8 cellular contexts compared by ENCODE assay signal in genomic region chr3:184524981-184525336, GRCh38. TPM values are rescaled to one million over a fixed set of nuclear protein-coding genes. Genes with fewer than 3 reads are reported as not detected.
DNase-seq lines count a peak whose midpoint lies in the region; ATAC-seq, FAIRE-seq and TF ChIP-seq lines count a peak whose summit lies in the region.

No MANE protein-coding gene starts in this region.

- no peak for FAIRE-seq in GM12892 (lab: Jason Lieb, UNC)

- H3K36me3 ChIP-seq in Caco-2 (ENCODE audit: control insufficient read depth, insufficient read depth, low read length) = no peaks in the 10 kb centered on the region
- H3K36me3 ChIP-seq in breast epithelium = no peaks in the 10 kb centered on the region
- no peaks in the 10 kb centered on the region for H3K36me3 ChIP-seq in liver (ENCODE audit: control insufficient read depth in 4 of 4, insufficient read depth in 3 of 4, low read depth in 1 of 4, low read length in 3 of 4)
- H3K36me3 ChIP-seq in tibial artery = no peaks in the 10 kb centered on the region

- no peak for ATAC-seq in GM21786 (IDR thresholded peaks at IDR 0.05; ENCODE audit: unreplicated experiment)

- no TSS peak for BruUV-seq in Caco-2 (replicated peaks; lab: Mats Ljungman, UMichigan)

- 3% methylated on average over 7 of the region's 7 CpGs for WGBS in liver

- no peaks in the 10 kb centered on the region for H3K9me3 Mint-ChIP-seq in Caco-2 (ENCODE audit: unreplicated experiment)

- H3K27me3 ChIP-seq in Caco-2 (replicated peaks; ENCODE audit: control insufficient read depth, insufficient read depth, low read length) (no peaks in the 10 kb centered on the region), breast epithelium (peaks cover 0 to 20% of the 10 kb centered on the region in 2 donors), liver (ENCODE audit: control insufficient read depth in 4 of 4, insufficient read depth in 4 of 4, low read length in 3 of 4) (peaks cover 0 to 2% (median 0%) of the 10 kb centered on the region in 4 donors), tibial artery (peaks cover 6 to 59% of the 10 kb centered on the region in 2 donors)

- TF ChIP-seq RAD21 in liver (IDR thresholded peaks at IDR 0.05) = no peak

- peak overlapping the region; percentile 64 to 82 for H3K27ac ChIP-seq in breast epithelium
- H3K27ac ChIP-seq in liver (ENCODE audit: low read depth in 1 of 2, low read length in 2 of 2) = peak overlapping the region; percentile 41 to 42
- peak overlapping the region in 1 of 2 donors; percentile 39 for H3K27ac ChIP-seq in tibial artery

- CTCF ChIA-PET in Caco-2 (lab: Charles Lee) = interaction anchor here (1.7 kb wide), 1 partner anchor 153 kb away, joined by 5 read pairs; no protein-coding TSS in a partner anchor

- peak overlapping the region; percentile 71 for H3K4me3 Mint-ChIP-seq in Caco-2 (ENCODE audit: unreplicated experiment)

- no peaks in the 10 kb centered on the region for H3K36me3 Mint-ChIP-seq in Caco-2 (ENCODE audit: insufficient read depth, unreplicated experiment)

- H3K27ac Mint-ChIP-seq in Caco-2 (ENCODE audit: unreplicated experiment) = no peak overlapping the region

- no peaks in the 10 kb centered on the region for H3K4me1 ChIP-seq in Caco-2
- no peaks in the 10 kb centered on the region for H3K4me1 ChIP-seq in breast epithelium
- H3K4me1 ChIP-seq in liver (ENCODE audit: control insufficient read depth in 4 of 4, insufficient read depth in 4 of 4, low read length in 3 of 4) = peaks cover 3 to 15% (median 7%) of the 10 kb centered on the region in 4 donors
- peaks cover 0 to 18% (median 11%) of the 10 kb centered on the region in 4 donors for H3K4me1 ChIP-seq in tibial artery

- intact Hi-C loops in Caco-2 (cut with micrococcal nuclease; ENCODE audit: unreplicated experiment) (no loop called here), breast epithelium (cut with DNase I; ENCODE audit: low total_unique reads) (no loop called here), tibial artery (cut with DNase I; ENCODE audit: low total_unique reads) (no loop called here)

- H3K9me3 ChIP-seq in Caco-2 (no peaks in the 10 kb centered on the region), breast epithelium (no peaks in the 10 kb centered on the region), liver (ENCODE audit: control insufficient read depth in 4 of 4, low read length in 3 of 4) (no peaks in the 10 kb centered on the region), tibial artery (no peaks in the 10 kb centered on the region)

- DNase-seq in Caco-2 = no peak
- peak; percentile 51 for DNase-seq in NCI-H69 (lab: John Stamatoyannopoulos, UW)
- no peak for DNase-seq in breast epithelium (ENCODE audit: low spot score in 2 of 2)
- DNase-seq in tibial artery = no peak
- no peak for DNase-seq in AG08395 (ENCODE audit: low spot score)
- DNase-seq in GM12892 (ENCODE audit: insufficient read length) = no peak

- H3K4me1 Mint-ChIP-seq in Caco-2 (ENCODE audit: low read depth, unreplicated experiment) = no peaks in the 10 kb centered on the region

- POLR2A ChIA-PET in Caco-2 (lab: Charles Lee) = no interaction called here

- H3K9ac ChIP-seq in liver (ENCODE audit: low read depth in 1 of 2, low read length in 2 of 2) = no peak overlapping the region

- peaks cover 9% of the 10 kb centered on the region for H3K27me3 Mint-ChIP-seq in Caco-2 (ENCODE audit: insufficient read depth, unreplicated experiment)

- TF ChIP-seq CTCF in Caco-2 (IDR thresholded peaks at IDR 0.05; ENCODE audit: insufficient read depth in 1 of 2, low read depth in 1 of 2, low read length in 1 of 2, severe bottlenecking in 1 of 2, unreplicated experiment in 1 of 2) (no peak), breast epithelium (IDR thresholded peaks at IDR 0.05) (no peak), liver (IDR thresholded peaks at IDR 0.05; ENCODE audit: low read depth, low read length, missing input control) (no peak), tibial artery (IDR thresholded peaks at IDR 0.05) (no peak)

- no peak for TF ChIP-seq POLR2A in breast epithelium (IDR thresholded peaks at IDR 0.05)
- no peak for TF ChIP-seq POLR2A in GM12892 (IDR thresholded peaks at IDR 0.05; ENCODE audit: low read depth, low read length)

- H3K4me3 ChIP-seq in Caco-2 (ENCODE audit: low read depth, low read length) (peak overlapping the region; percentile 39), breast epithelium (peak overlapping the region; percentile 45 to 64 (median 58)), liver (ENCODE audit: low read depth in 1 of 3, low read length in 3 of 3) (peak overlapping the region in 2 of 3 donors; percentile 26 to 54), tibial artery (peak overlapping the region; percentile 38 to 50)

TF ChIP-seq in liver, 16 proteins besides CTCF, POLR2A, EP300 and RAD21:
- TF ChIP-seq SP1 (IDR thresholded peaks at IDR 0.05) (no peak), NR2F2 (IDR thresholded peaks at IDR 0.05) (no peak), EGR1 (IDR thresholded peaks at IDR 0.05; ENCODE audit: low read depth in 2 of 2) (no peak), RXRA (IDR thresholded peaks at IDR 0.05) (no peak), ZBTB33 (IDR thresholded peaks at IDR 0.05) (no peak), HNF4G (IDR thresholded peaks at IDR 0.05) (no peak), YY1 (IDR thresholded peaks at IDR 0.05) (no peak), GABPA (IDR thresholded peaks at IDR 0.05 in 1 of 2, conservative IDR thresholded peaks at IDR 0.05 in 1 of 2) (no peak)
- TF ChIP-seq, protein P1, sequence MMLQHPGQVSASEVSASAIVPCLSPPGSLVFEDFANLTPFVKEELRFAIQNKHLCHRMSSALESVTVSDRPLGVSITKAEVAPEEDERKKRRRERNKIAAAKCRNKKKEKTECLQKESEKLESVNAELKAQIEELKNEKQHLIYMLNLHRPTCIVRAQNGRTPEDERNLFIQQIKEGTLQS (IDR thresholded peaks at IDR 0.05) = no peak
- TF ChIP-seq, protein P2, sequence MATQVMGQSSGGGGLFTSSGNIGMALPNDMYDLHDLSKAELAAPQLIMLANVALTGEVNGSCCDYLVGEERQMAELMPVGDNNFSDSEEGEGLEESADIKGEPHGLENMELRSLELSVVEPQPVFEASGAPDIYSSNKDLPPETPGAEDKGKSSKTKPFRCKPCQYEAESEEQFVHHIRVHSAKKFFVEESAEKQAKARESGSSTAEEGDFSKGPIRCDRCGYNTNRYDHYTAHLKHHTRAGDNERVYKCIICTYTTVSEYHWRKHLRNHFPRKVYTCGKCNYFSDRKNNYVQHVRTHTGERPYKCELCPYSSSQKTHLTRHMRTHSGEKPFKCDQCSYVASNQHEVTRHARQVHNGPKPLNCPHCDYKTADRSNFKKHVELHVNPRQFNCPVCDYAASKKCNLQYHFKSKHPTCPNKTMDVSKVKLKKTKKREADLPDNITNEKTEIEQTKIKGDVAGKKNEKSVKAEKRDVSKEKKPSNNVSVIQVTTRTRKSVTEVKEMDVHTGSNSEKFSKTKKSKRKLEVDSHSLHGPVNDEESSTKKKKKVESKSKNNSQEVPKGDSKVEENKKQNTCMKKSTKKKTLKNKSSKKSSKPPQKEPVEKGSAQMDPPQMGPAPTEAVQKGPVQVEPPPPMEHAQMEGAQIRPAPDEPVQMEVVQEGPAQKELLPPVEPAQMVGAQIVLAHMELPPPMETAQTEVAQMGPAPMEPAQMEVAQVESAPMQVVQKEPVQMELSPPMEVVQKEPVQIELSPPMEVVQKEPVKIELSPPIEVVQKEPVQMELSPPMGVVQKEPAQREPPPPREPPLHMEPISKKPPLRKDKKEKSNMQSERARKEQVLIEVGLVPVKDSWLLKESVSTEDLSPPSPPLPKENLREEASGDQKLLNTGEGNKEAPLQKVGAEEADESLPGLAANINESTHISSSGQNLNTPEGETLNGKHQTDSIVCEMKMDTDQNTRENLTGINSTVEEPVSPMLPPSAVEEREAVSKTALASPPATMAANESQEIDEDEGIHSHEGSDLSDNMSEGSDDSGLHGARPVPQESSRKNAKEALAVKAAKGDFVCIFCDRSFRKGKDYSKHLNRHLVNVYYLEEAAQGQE (IDR thresholded peaks at IDR 0.05) = no peak
TF ChIP-seq in liver: peak in this region for 0.

RNA-seq across cellular contexts. Expression of gene EPHB3, which starts 36.6 kb away (rescaled TPM):
- 5.6 and 6.9 TPM in 2 replicates for total RNA-seq in Caco-2 (2022)
- total RNA-seq in breast epithelium = 10 to 100 TPM in 1 of 3 donors, 1 to 10 TPM in 1, under 1 TPM in 1; 0.32 to 25.3 (median 7.9) TPM
- 1 to 10 TPM in 1 of 2 donors, under 1 TPM in 1; 0.84 to 1.8 TPM for total RNA-seq in liver
- polyA plus RNA-seq in liver = under 1 TPM; 0.14 to 0.51 TPM
- not detected for polyA plus RNA-seq in GM12892 (2012; ENCODE audit: missing spikeins)
